Comparison of ENCODE assay signal across 22 cellular contexts in genomic region chr12:18813753-18814152, GRCh38.
"Had no signal": no experiment of that assay in that cellular context is flagged by ENCODE, and none has a peak within 500 bp of the region (broad histone marks: within the 10 kb centered on the region; RNA-seq: fewer than 3 reads in every experiment).

No MANE protein-coding gene starts in this region.

- H3K9me3 ChIP-seq: SK-N-SH had no signal

- H3K27ac ChIP-seq: RWPE1 had no signal

- H3K4me2 ChIP-seq: SK-N-SH had no signal

- ATAC-seq: Panc1, PC-3 had no signal

- DNase-seq: KBM-7, MV-4-11, NCI-H1048, NCI-H1105, NCI-H1417, NCI-H1436 treated with DMSO at 0.1 percent for 48 hours, NCI-H1694, NCI-H187 treated with DMSO at 0.1 percent for 48 hours, NCI-H2029 treated with DMSO at 0.1 percent for 48 hours, NCI-H2171, NCI-H226, NCI-H446, NCI-H510A, NCI-H524 treated with DMSO at 0.1 percent for 48 hours, NCI-H69, NCI-H774, PC-3, SHP77, SK-N-SH, SW 1271 had no signal
